1 cellular context compared by ENCODE assay signal in genomic region chr19:623175-623916, GRCh38.
TF ChIP-seq lines count a peak whose summit lies in the region.

No MANE protein-coding gene starts in this region.

TF ChIP-seq in IMR-90, 13 proteins besides CTCF, POLR2A, EP300 and RAD21:
- TF ChIP-seq MAFK (IDR thresholded peaks at IDR 0.05; ENCODE audit: low read depth, low read length) (no peak), RCOR1 (IDR thresholded peaks at IDR 0.05; ENCODE audit: insufficient replicate concordance, low read length) (no peak), MXI1 (IDR thresholded peaks at IDR 0.05; ENCODE audit: borderline replicate concordance, low read depth, low read length) (no peak), MAZ (IDR thresholded peaks at IDR 0.05; ENCODE audit: borderline replicate concordance, low read depth, low read length) (no peak), CEBPB (IDR thresholded peaks at IDR 0.05; ENCODE audit: low read depth, low read length) (no peak), BHLHE40 (IDR thresholded peaks at IDR 0.05; ENCODE audit: low read depth, low read length) (no peak), ELK1 (IDR thresholded peaks at IDR 0.05; ENCODE audit: borderline replicate concordance, low read depth, low read length) (no peak), SMC3 (IDR thresholded peaks at IDR 0.05; ENCODE audit: low read depth, low read length) (no peak), RFX5 (IDR thresholded peaks at IDR 0.05; ENCODE audit: low read depth, low read length) (no peak)
- TF ChIP-seq, protein P1, sequence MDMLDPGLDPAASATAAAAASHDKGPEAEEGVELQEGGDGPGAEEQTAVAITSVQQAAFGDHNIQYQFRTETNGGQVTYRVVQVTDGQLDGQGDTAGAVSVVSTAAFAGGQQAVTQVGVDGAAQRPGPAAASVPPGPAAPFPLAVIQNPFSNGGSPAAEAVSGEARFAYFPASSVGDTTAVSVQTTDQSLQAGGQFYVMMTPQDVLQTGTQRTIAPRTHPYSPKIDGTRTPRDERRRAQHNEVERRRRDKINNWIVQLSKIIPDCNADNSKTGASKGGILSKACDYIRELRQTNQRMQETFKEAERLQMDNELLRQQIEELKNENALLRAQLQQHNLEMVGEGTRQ (IDR thresholded peaks at IDR 0.05; ENCODE audit: low read depth, low read length): no peak
